7 cellular contexts compared by ENCODE assay signal in genomic region chr2:80499095-80499494, GRCh38.
A peak's percentile ranks its signal among the peaks of the same experiment; 100 is the strongest.
DNase-seq lines count a peak whose midpoint lies in the region; ATAC-seq and TF ChIP-seq lines count a peak whose summit lies in the region.

No MANE protein-coding gene starts in this region.

- intact Hi-C loops in Calu3 (cut with micrococcal nuclease; ENCODE audit: unreplicated experiment): no loop called here

- H3K4me1 Mint-ChIP-seq in endothelial cell (ENCODE audit: unreplicated experiment): no peaks in the 10 kb centered on the region
- no peaks in the 10 kb centered on the region for H3K4me1 Mint-ChIP-seq in neural crest cell
- H3K4me1 Mint-ChIP-seq in Calu3 (ENCODE audit: low read depth, unreplicated experiment): no peaks in the 10 kb centered on the region

- CTCF ChIA-PET in Calu3 (lab: Charles Lee): no interaction called here

- H3K27me3 Mint-ChIP-seq in endothelial cell (ENCODE audit: unreplicated experiment) (peaks cover 1% of the 10 kb centered on the region), neural crest cell (ENCODE audit: low read depth) (peaks cover 2% of the 10 kb centered on the region), Calu3 (ENCODE audit: unreplicated experiment) (no peaks in the 10 kb centered on the region)

- no peak overlapping the region for H3K27ac Mint-ChIP-seq in endothelial cell (ENCODE audit: unreplicated experiment)
- no peak overlapping the region for H3K27ac Mint-ChIP-seq in neural crest cell (ENCODE audit: unreplicated experiment)
- H3K27ac Mint-ChIP-seq in Calu3 (ENCODE audit: unreplicated experiment): no peak overlapping the region

- ATAC-seq in GM18868 (IDR thresholded peaks at IDR 0.05; ENCODE audit: unreplicated experiment): peak; percentile 75

- H3K36me3 Mint-ChIP-seq in endothelial cell (ENCODE audit: low read depth, unreplicated experiment): no peaks in the 10 kb centered on the region
- H3K36me3 Mint-ChIP-seq in neural crest cell (ENCODE audit: low read depth): no peaks in the 10 kb centered on the region
- no peaks in the 10 kb centered on the region for H3K36me3 Mint-ChIP-seq in Calu3 (ENCODE audit: insufficient read depth, unreplicated experiment)

- peak; percentile 27 for DNase-seq in NCI-H345 treated with DMSO at 0.1 percent for 48 hours (lab: John Stamatoyannopoulos, UW; ENCODE audit: unreplicated experiment)
- peak; percentile 52 for DNase-seq in endothelial cell (ENCODE audit: low spot score)
- DNase-seq in neural crest cell (ENCODE audit: low read depth, low spot score): peak; percentile 18
- no peak for DNase-seq in T1000 (lab: John Stamatoyannopoulos, UW)
- no peak for DNase-seq in Calu3
- no peak for DNase-seq in T-helper 9 cell

- H3K4me3 Mint-ChIP-seq in endothelial cell (ENCODE audit: unreplicated experiment) (no peak overlapping the region), neural crest cell (no peak overlapping the region), Calu3 (ENCODE audit: low read depth, unreplicated experiment) (no peak overlapping the region)

- H3K9me3 Mint-ChIP-seq in endothelial cell (ENCODE audit: unreplicated experiment) (no peaks in the 10 kb centered on the region), neural crest cell (no peaks in the 10 kb centered on the region), Calu3 (ENCODE audit: low read depth, unreplicated experiment) (peaks cover 9% of the 10 kb centered on the region)

- peak; percentile 53 for TF ChIP-seq CTCF in endothelial cell (IDR thresholded peaks at IDR 0.05; ENCODE audit: unreplicated experiment)
- TF ChIP-seq CTCF in neural crest cell (conservative IDR thresholded peaks at IDR 0.05): peak; percentile 78
- no peak for TF ChIP-seq CTCF in Calu3 (IDR thresholded peaks at IDR 0.05; ENCODE audit: unreplicated experiment)

- no TSS peak for BruUV-seq in Calu3 (replicated peaks; lab: Mats Ljungman, UMichigan)

Comparison
In these comparisons a context has a peak if more than half of its experiments do, and no peak if none do; other contexts are left out.
1. DNase-seq: peak in NCI-H345 treated with DMSO at 0.1 percent for 48 hours (single experiment), endothelial cell (single experiment) and neural crest cell (single experiment); none in T1000 (single experiment), Calu3 (single experiment) and T-helper 9 cell (single experiment).